In genomic region chr7:112789824-112790650, GRCh38 we compare ENCODE assay signal across 8 cellular contexts. TPM values are rescaled to one million over a fixed set of nuclear protein-coding genes. Genes with fewer than 3 reads are reported as not detected.
A peak's percentile ranks its signal among the peaks of the same experiment; 100 is the strongest.
DNase-seq lines count a peak whose midpoint lies in the region; ATAC-seq and TF ChIP-seq lines count a peak whose summit lies in the region.

TMEM168 (minus strand) TSS chr7:112790393; CDS start chr7:112784825, 5,568 bp downstream.

- H3K36me3 ChIP-seq in BJ (ENCODE audit: control insufficient read depth, insufficient read depth, low read length) (no peaks in the 10 kb centered on the region), left lung (no peaks in the 10 kb centered on the region)

- H3K27ac ChIP-seq in left lung: peak within 1 kb of the TSS; percentile 91 to 93

- H3K27me3 ChIP-seq in BJ (ENCODE audit: control insufficient read depth, insufficient read depth, low read length) (no peaks in the 10 kb centered on the region), left lung (no peaks in the 10 kb centered on the region)

- peaks cover 15% of the 10 kb centered on the region for H3K36me3 Mint-ChIP-seq in dendritic cell treated with granulocyte-macrophage colony-stimulating factor and Interleukin-4, amounts not matched to agents 40 ng/mL and 50 ng/mL, for 4 days (ENCODE audit: low read depth)

- POLR2A ChIA-PET in BJ (lab: Charles Lee): no interaction called here

- TF ChIP-seq CTCF in BJ (IDR thresholded peaks at IDR 0.05; ENCODE audit: insufficient read depth, low read depth, low read length) (no peak), left lung (IDR thresholded peaks at IDR 0.05) (no peak)

- CTCF ChIA-PET in BJ (lab: Yijun Ruan, JAX): interaction anchor here (0.6 to 0.8 kb wide), 2 partner anchors 80 to 290 kb away, joined by 3 read pairs; no protein-coding TSS in a partner anchor

- H3K4me3 ChIP-seq in BJ (ENCODE audit: low read depth, low read length) (peak within 1 kb of the TSS; percentile 85), left lung (peak within 1 kb of the TSS; percentile 59 to 77)

- H3K27me3 Mint-ChIP-seq in dendritic cell treated with granulocyte-macrophage colony-stimulating factor and Interleukin-4, amounts not matched to agents 40 ng/mL and 50 ng/mL, for 4 days: no peaks in the 10 kb centered on the region

- H3K4me3 Mint-ChIP-seq in dendritic cell treated with granulocyte-macrophage colony-stimulating factor and Interleukin-4, amounts not matched to agents 40 ng/mL and 50 ng/mL, for 4 days: peak within 1 kb of the TSS; percentile 88

- no peaks in the 10 kb centered on the region for H3K9me3 ChIP-seq in left lung

- H3K27ac Mint-ChIP-seq in dendritic cell treated with granulocyte-macrophage colony-stimulating factor and Interleukin-4, amounts not matched to agents 40 ng/mL and 50 ng/mL, for 4 days: peak within 1 kb of the TSS; percentile 93

- DNase-seq in BJ (ENCODE audit: low read depth) (no peak), GM19238 (ENCODE audit: insufficient read length, low spot score) (peak; percentile 59), NCI-H526 treated with DMSO at 0.1 percent for 48 hours (lab: John Stamatoyannopoulos, UW) (peak; percentile 85), left lung (peak; percentile 85 to 97)
- peak; percentile 75 to 83 for DNase-seq in activated CD4-positive, alpha-beta T cell treated with anti-CD3 and anti-CD28 coated beads, Interleukin-2, amount 50 U/mL, for 24 hours (ENCODE audit: low read depth in 1 of 2, low spot score in 1 of 2)
- peak; percentile 78 for DNase-seq in stimulated activated CD4-positive, alpha-beta T cell treated with anti-CD3 and anti-CD28 coated beads, Interleukin-2, amount 100 ng/mL, for 4 hours (ENCODE audit: low read depth)

- H3K4me1 Mint-ChIP-seq in dendritic cell treated with granulocyte-macrophage colony-stimulating factor and Interleukin-4, amounts not matched to agents 40 ng/mL and 50 ng/mL, for 4 days (ENCODE audit: low read depth): peaks cover 19% of the 10 kb centered on the region

- intact Hi-C loops in dendritic cell treated with granulocyte-macrophage colony-stimulating factor and Interleukin-4, amounts not matched to agents 40 ng/mL and 50 ng/mL, for 4 days (cut with micrococcal nuclease): loop anchor here (5.0 to 10.0 kb wide), 3 partner anchors 107 to 335 kb away; partner anchors contain the start of genes IFRD1 and SMIM30
- intact Hi-C loops in left lung (cut with DNase I): no loop called here

- H3K4me1 ChIP-seq in left lung: peaks cover 0 to 16% of the 10 kb centered on the region in 2 donors

- ATAC-seq in HG03442 (IDR thresholded peaks at IDR 0.05; ENCODE audit: unreplicated experiment) (peak; percentile 81), left lung (peak; percentile 96)

- H3K9me3 Mint-ChIP-seq in dendritic cell treated with granulocyte-macrophage colony-stimulating factor and Interleukin-4, amounts not matched to agents 40 ng/mL and 50 ng/mL, for 4 days: no peaks in the 10 kb centered on the region

RNA-seq across cellular contexts. Expression of gene TMEM168, which starts in this region (rescaled TPM):
- polyA plus RNA-seq in BJ (2011; rRNA removed): 22.3 and 30.6 TPM in 2 replicates
- 16.0 and 16.3 TPM in 2 replicates for polyA minus RNA-seq in BJ (2011; rRNA and poly(A)+ RNA removed)
- 10 to 100 TPM; 22.3 to 29.8 TPM for total RNA-seq in left lung
